Comparison of ENCODE assay signal across 12 cellular contexts in the genomic region with DNA sequence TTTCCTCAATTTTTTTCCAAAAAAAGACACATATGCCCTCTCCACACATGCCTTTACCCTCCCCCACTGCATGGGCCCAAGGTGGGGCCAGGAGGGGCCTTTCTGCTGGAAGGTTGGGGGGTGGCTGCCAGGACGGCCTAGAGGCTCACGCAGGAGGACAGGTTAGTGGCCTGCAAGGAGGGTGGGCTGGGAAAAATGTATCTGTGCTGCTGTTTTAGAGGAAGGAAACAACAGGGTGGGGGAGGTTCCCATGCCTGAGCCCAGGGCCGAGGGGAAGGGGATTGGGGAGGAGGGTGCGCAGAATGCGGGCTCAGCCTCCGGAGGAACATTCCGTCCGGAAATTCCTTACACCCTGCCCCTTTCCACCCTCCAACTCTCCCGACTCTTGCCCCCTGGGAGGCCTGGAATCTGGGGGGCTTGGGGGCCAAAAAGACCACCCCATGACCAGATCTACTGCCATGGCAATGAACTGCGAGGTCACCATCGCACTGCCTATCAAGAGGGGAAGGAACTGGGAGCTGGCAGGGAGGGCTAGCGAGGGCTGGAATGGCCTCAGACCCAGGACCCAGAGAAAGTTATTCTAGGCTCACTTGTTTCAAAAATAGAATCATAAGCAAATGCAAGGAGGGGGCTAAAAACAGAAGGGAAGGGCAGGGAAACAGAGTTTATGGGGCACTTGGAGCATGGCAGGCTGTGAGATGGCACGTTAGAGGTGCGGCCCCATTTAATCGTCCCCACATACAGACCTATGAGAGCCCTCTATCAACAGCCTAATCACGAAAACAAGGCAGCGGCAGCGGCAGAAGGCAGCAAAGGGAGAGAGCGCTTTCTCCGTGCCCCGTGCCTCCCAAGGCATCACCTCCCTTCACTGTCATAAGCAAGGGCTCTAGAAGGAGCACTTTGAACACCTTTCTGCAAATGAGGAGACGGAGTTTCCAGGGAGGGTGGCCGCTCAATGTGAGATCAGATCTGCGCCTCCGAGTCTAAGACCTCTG.
DNase-seq lines count a peak whose midpoint lies in the region; ATAC-seq and TF ChIP-seq lines count a peak whose summit lies in the region.
"Had no signal": no experiment of that assay in that cellular context is flagged by ENCODE, and none has a peak within 500 bp of the region (broad histone marks: within the 10 kb centered on the region; RNA-seq: fewer than 3 reads in every experiment).

No MANE protein-coding gene starts in this region.

- peak overlapping the region; percentile 45 for H3K4me3 ChIP-seq in GM23338
- peak overlapping the region in 1 of 59 donors; percentile 3 for H3K4me3 ChIP-seq in dorsolateral prefrontal cortex
- H3K4me3 ChIP-seq in lung = no peak overlapping the region
- peak overlapping the region in 2 of 8 donors; percentile 6 to 30 for H3K4me3 ChIP-seq in spleen

- H3K9me2 ChIP-seq in GM23338 (ENCODE audit: insufficient read depth) = no peaks in the 10 kb centered on the region

- H3F3A ChIP-seq in GM23338 (replicated peaks; ENCODE audit: low read depth) = no peaks in the 10 kb centered on the region

- intact Hi-C loops in dorsolateral prefrontal cortex (cut with DNase I) (no loop called here), spleen (cut with DNase I; ENCODE audit: low total_unique reads) (no loop called here)

- H3K27me3 Mint-ChIP-seq in GM23338 (ENCODE audit: insufficient read depth, low read depth, poor library complexity) = peaks cover 23% of the 10 kb centered on the region

- H3K4me3 Mint-ChIP-seq in GM23338 = peak overlapping the region; percentile 41

- H3K9me3 ChIP-seq in lung (ENCODE audit: control insufficient read depth in 2 of 2, insufficient read depth in 1 of 2, low read length in 1 of 2) = no peaks in the 10 kb centered on the region
- H3K9me3 ChIP-seq in spleen = no peaks in the 10 kb centered on the region

- peak overlapping the region; percentile 94 for H2AFZ ChIP-seq in GM23338

- H3K36me3 ChIP-seq in GM23338 (ENCODE audit: insufficient read depth) (no peaks in the 10 kb centered on the region), lung (ENCODE audit: control insufficient read depth in 2 of 2, insufficient read depth in 2 of 2, low read length in 2 of 2) (peaks cover 0 to 5% of the 10 kb centered on the region in 2 donors), spleen (peaks cover 0 to 18% (median 0%) of the 10 kb centered on the region in 6 donors)

- no peaks in the 10 kb centered on the region for H3K79me2 ChIP-seq in GM23338 (replicated peaks; ENCODE audit: insufficient read depth)

- H3K27ac ChIP-seq in GM23338 (ENCODE audit: low read depth) (no peak overlapping the region), dorsolateral prefrontal cortex (peak overlapping the region in 42 of 59 donors; percentile 11 to 92 (median 56)), lung (ENCODE audit: low read depth in 1 of 2, low read length in 1 of 2) (peak overlapping the region; percentile 93 to 95), spleen (peak overlapping the region; percentile 51 to 88 (median 80))
- H3K27ac ChIP-seq: epithelial cell of prostate had no signal

- TF ChIP-seq CTCF in GM23338 (conservative IDR thresholded peaks at IDR 0.05; ENCODE audit: low read depth in 2 of 2) = no peak
- no peak for TF ChIP-seq CTCF in dorsolateral prefrontal cortex (IDR thresholded peaks at IDR 0.05 in 54 of 56, conservative IDR thresholded peaks at IDR 0.05 in 2 of 56; ENCODE audit: low read depth in 1 of 56, partially characterized antibody in 56 of 56)
- TF ChIP-seq CTCF in lung (IDR thresholded peaks at IDR 0.05; ENCODE audit: control extremely low read depth, extremely low read depth) = no peak
- TF ChIP-seq CTCF in spleen (IDR thresholded peaks at IDR 0.05 in 8 of 11, conservative IDR thresholded peaks at IDR 0.05 in 3 of 11) = no peak

- no peaks in the 10 kb centered on the region for H3K9me3 Mint-ChIP-seq in GM23338

- TF ChIP-seq POLR2A in spleen (IDR thresholded peaks at IDR 0.05) = no peak

- ATAC-seq in GM23338 = peak; percentile 66
- ATAC-seq in lung (ENCODE audit: insufficient read depth, low FRiP score) = no peak
- no peak for ATAC-seq in HG03280 (IDR thresholded peaks at IDR 0.05; ENCODE audit: unreplicated experiment)

- H3K27me3 ChIP-seq in GM23338 (ENCODE audit: insufficient read depth) = no peaks in the 10 kb centered on the region
- H3K27me3 ChIP-seq in dorsolateral prefrontal cortex = no peaks in the 10 kb centered on the region
- H3K27me3 ChIP-seq in lung (ENCODE audit: control insufficient read depth, insufficient read depth) = no peaks in the 10 kb centered on the region
- H3K27me3 ChIP-seq in spleen (replicated peaks in 1 of 7) = no peaks in the 10 kb centered on the region

- no peaks in the 10 kb centered on the region; the same call in 2 of the 3 replicates for H3K36me3 Mint-ChIP-seq in GM23338 (ENCODE audit: low read depth)

- DNase-seq in GM23338 (ENCODE audit: low spot score) = peak; percentile 60
- no peak for DNase-seq in dorsolateral prefrontal cortex
- DNase-seq in lung (ENCODE audit: low spot score) = no peak
- no peak for DNase-seq in spleen
- no peak for DNase-seq in GM19238 (ENCODE audit: insufficient read length, low spot score)
- no peak for DNase-seq in effector CD4-positive, alpha-beta T cell
- DNase-seq in HCEC 1CT = no peak
- DNase-seq: DMS53; NCI-H1417 treated with DMSO at 0.1 percent for 48 hours; stimulated activated CD4-positive, alpha-beta T cell treated with anti-CD3 and anti-CD28 coated beads, Interleukin-4, amount 100 ng/mL, for 4 hours had no signal

- 48 to 49% methylated on average over 24 to 25 of the region's 25 CpGs for WGBS in lung, 2 donors
- WGBS in spleen, 5 donors = 49 to 59% (median 51%) methylated on average over 25 of the region's 25 CpGs

- peak overlapping the region; percentile 76 for H3K4me2 ChIP-seq in GM23338

- H3K4me1 Mint-ChIP-seq in GM23338 = peaks cover 57% of the 10 kb centered on the region

- no peak overlapping the region for H3K27ac Mint-ChIP-seq in GM23338

- H4K20me1 ChIP-seq in GM23338 (replicated peaks; ENCODE audit: insufficient read depth) = no peaks in the 10 kb centered on the region

- H3K4me1 ChIP-seq in GM23338 (ENCODE audit: insufficient read depth) (peaks cover 18% of the 10 kb centered on the region), lung (ENCODE audit: control insufficient read depth in 2 of 2, insufficient read depth in 2 of 2, low read length in 2 of 2) (peaks cover 61 to 68% of the 10 kb centered on the region in 2 donors), spleen (peaks cover 56 to 100% (median 85%) of the 10 kb centered on the region in 6 donors)

TF ChIP-seq in GM23338, 12 proteins besides CTCF, POLR2A, EP300 and RAD21:
- TF ChIP-seq JUNB (IDR thresholded peaks at IDR 0.05; ENCODE audit: unreplicated experiment) (no peak), EZH2phosphoT487 (IDR thresholded peaks at IDR 0.05; ENCODE audit: unreplicated experiment) (no peak), ZNF331 (CRISPR knock-in tag; IDR thresholded peaks at IDR 0.05; ENCODE audit: low read depth) (no peak), POLR2AphosphoS5 (IDR thresholded peaks at IDR 0.05; ENCODE audit: low read depth) (no peak)
- TF ChIP-seq, protein P1, sequence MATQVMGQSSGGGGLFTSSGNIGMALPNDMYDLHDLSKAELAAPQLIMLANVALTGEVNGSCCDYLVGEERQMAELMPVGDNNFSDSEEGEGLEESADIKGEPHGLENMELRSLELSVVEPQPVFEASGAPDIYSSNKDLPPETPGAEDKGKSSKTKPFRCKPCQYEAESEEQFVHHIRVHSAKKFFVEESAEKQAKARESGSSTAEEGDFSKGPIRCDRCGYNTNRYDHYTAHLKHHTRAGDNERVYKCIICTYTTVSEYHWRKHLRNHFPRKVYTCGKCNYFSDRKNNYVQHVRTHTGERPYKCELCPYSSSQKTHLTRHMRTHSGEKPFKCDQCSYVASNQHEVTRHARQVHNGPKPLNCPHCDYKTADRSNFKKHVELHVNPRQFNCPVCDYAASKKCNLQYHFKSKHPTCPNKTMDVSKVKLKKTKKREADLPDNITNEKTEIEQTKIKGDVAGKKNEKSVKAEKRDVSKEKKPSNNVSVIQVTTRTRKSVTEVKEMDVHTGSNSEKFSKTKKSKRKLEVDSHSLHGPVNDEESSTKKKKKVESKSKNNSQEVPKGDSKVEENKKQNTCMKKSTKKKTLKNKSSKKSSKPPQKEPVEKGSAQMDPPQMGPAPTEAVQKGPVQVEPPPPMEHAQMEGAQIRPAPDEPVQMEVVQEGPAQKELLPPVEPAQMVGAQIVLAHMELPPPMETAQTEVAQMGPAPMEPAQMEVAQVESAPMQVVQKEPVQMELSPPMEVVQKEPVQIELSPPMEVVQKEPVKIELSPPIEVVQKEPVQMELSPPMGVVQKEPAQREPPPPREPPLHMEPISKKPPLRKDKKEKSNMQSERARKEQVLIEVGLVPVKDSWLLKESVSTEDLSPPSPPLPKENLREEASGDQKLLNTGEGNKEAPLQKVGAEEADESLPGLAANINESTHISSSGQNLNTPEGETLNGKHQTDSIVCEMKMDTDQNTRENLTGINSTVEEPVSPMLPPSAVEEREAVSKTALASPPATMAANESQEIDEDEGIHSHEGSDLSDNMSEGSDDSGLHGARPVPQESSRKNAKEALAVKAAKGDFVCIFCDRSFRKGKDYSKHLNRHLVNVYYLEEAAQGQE (IDR thresholded peaks at IDR 0.05; ENCODE audit: unreplicated experiment) = no peak
TF ChIP-seq in GM23338: peak in this region for 0.
